Comparison of ENCODE assay signal across 12 cellular contexts in genomic region chr10:120646738-120647427, GRCh38.
"Had no signal": no experiment of that assay in that cellular context is flagged by ENCODE, and none has a peak within 500 bp of the region (broad histone marks: within the 10 kb centered on the region; RNA-seq: fewer than 3 reads in every experiment).

No MANE protein-coding gene starts in this region.

- DNase-seq: cerebellar nuclear complex; dermis blood vessel endothelial cell; foreskin fibroblast; naive thymus-derived CD4-positive, alpha-beta T cell; sigmoid colon; stimulated activated CD4-positive, alpha-beta T cell treated with anti-CD3 and anti-CD28 coated beads, Interleukin-12 subunit alpha, Interleukin-12 subunit beta, amount 100 ng/mL, for 4 hours; stimulated activated naive CD4-positive, alpha-beta T cell treated with Interleukin-2 at 50 U/mL for 16 hours; T-helper 2 cell; upper lobe of left lung had no signal

- H3K4me1 Mint-ChIP-seq: activated naive CD4-positive, alpha-beta T cell treated with anti-CD3 and anti-CD28 coated beads, Interleukin-2, amount 50 U/mL, for 24 hours; brain had no signal

- H3K36me3 Mint-ChIP-seq: activated naive CD4-positive, alpha-beta T cell treated with anti-CD3 and anti-CD28 coated beads, Interleukin-2, amount 50 U/mL, for 24 hours; brain; naive thymus-derived CD4-positive, alpha-beta T cell had no signal

- H3K4me3 Mint-ChIP-seq: activated naive CD4-positive, alpha-beta T cell treated with anti-CD3 and anti-CD28 coated beads, Interleukin-2, amount 50 U/mL, for 24 hours; brain; naive thymus-derived CD4-positive, alpha-beta T cell had no signal

- H3K4me1 ChIP-seq: esophagus muscularis mucosa, sigmoid colon, upper lobe of left lung had no signal

- H3K4me3 ChIP-seq: esophagus muscularis mucosa, sigmoid colon, upper lobe of left lung had no signal

- ATAC-seq: naive thymus-derived CD4-positive, alpha-beta T cell had no signal

- H3K27ac Mint-ChIP-seq: activated naive CD4-positive, alpha-beta T cell treated with anti-CD3 and anti-CD28 coated beads, Interleukin-2, amount 50 U/mL, for 24 hours; brain; naive thymus-derived CD4-positive, alpha-beta T cell had no signal

- H3K27me3 ChIP-seq: esophagus muscularis mucosa, sigmoid colon, upper lobe of left lung had no signal

- H3K36me3 ChIP-seq: esophagus muscularis mucosa, sigmoid colon, upper lobe of left lung had no signal

- H3K27me3 Mint-ChIP-seq: brain had no signal

- H3K9me3 Mint-ChIP-seq: activated naive CD4-positive, alpha-beta T cell treated with anti-CD3 and anti-CD28 coated beads, Interleukin-2, amount 50 U/mL, for 24 hours; brain had no signal

- H3K27ac ChIP-seq: esophagus muscularis mucosa, sigmoid colon, upper lobe of left lung had no signal
